In the genomic region with DNA sequence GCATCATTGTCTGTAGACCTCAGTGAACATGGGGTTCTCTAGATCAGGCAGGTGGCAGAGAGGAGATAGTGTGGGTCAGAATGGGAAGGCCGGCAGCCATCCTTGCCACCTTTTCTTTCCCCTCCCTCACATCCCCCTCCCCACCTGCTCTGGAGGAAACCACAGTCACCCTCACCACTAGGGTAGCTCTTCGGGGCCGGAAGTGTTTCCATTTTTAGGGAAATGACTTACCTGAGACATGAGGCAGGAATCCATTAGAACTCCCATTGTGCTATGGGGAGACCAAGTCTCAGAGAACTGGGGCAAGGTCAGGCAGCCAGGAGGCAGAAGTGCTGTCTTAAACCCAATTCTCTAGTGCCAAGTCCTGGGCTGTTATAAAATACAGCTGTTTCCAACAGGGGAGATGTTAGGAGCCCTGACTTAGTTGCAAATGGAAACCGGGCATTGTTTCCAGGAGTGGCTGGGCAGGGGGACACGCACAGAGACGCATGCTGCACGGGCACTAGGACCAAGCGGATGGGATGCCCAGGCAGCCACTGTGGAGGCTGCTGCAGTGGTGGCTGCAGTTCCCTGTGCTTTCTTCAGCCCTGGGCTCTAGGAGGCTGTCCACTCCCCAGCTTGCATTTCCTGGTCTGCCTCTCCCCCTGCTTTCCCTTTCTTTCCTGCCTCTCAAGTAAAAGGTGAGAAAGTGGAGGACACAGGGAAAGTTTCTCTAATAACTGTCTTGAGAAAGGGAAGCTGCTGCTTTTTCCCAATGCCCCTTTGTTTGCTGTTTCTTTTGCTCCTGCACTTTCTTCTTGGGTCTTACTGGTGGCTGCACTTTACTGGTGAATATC, we compare ENCODE assay signal across 14 cellular contexts. TPM values are rescaled to one million over a fixed set of nuclear protein-coding genes. Genes with fewer than 3 reads are reported as not detected.
DNase-seq lines count a peak whose midpoint lies in the region; ATAC-seq, FAIRE-seq and TF ChIP-seq lines count a peak whose summit lies in the region.
"Had no signal": no experiment of that assay in that cellular context is flagged by ENCODE, and none has a peak within 500 bp of the region (broad histone marks: within the 10 kb centered on the region; RNA-seq: fewer than 3 reads in every experiment).

No MANE protein-coding gene starts in this region.

- no TSS peak for BruUV-seq in mammary epithelial cell (replicated peaks; lab: Mats Ljungman, UMichigan)
- BruUV-seq in MCF 10A (replicated peaks; lab: Mats Ljungman, UMichigan), result no TSS peak

- FAIRE-seq in bronchial epithelial cell (lab: Jason Lieb, UNC), result no peak
- FAIRE-seq: TTC549 had no signal

- H3K4me1 ChIP-seq in mammary epithelial cell (ENCODE audit: insufficient read depth, low read length), result peaks cover 45% of the 10 kb centered on the region
- H3K4me1 ChIP-seq in thoracic aorta (ENCODE audit: control insufficient read depth in 1 of 2, low read depth in 2 of 2), result peaks cover 22 to 29% of the 10 kb centered on the region in 2 donors

- no peak for ATAC-seq in thoracic aorta (ENCODE audit: insufficient number of reproducible peaks, low FRiP score, low read depth)
- ATAC-seq: activated T-cell treated with anti-CD3 and anti-CD28 coated beads, Interleukin-2, amount 50 U/mL, for 4 hours; natural killer cell had no signal

- TF ChIP-seq CTCF in mammary epithelial cell (conservative IDR thresholded peaks at IDR 0.05 in 1 of 2, IDR thresholded peaks at IDR 0.05 in 1 of 2; ENCODE audit: extremely low read depth in 1 of 2, insufficient read depth in 1 of 2, low read depth in 1 of 2, low read length in 2 of 2) (no peak), MCF 10A (IDR thresholded peaks at IDR 0.05; ENCODE audit: unreplicated experiment) (no peak), bronchial epithelial cell (IDR thresholded peaks at IDR 0.05; ENCODE audit: insufficient read depth, low read length, severe bottlenecking) (no peak), thoracic aorta (IDR thresholded peaks at IDR 0.05) (no peak)

- H3K4me2 ChIP-seq in mammary epithelial cell (ENCODE audit: insufficient read depth, low read depth, low read length), result peak overlapping the region; percentile 99

- intact Hi-C loops in mammary epithelial cell (cut with micrococcal nuclease), result loop anchor here (1.0 to 5.0 kb wide), 3 partner anchors 187 to 581 kb away; no protein-coding TSS in a partner anchor
- intact Hi-C loops in MCF 10A (cut with micrococcal nuclease), result no loop called here

- H3K79me2 ChIP-seq in mammary epithelial cell (ENCODE audit: insufficient read depth, low read length), result peaks cover 67% of the 10 kb centered on the region

- POLR2A ChIA-PET in MCF 10A (lab: Yijun Ruan, JAX), result interaction anchor here (0.7 to 0.9 kb wide), 2 partner anchors 37 to 576 kb away, joined by 3 read pairs; no protein-coding TSS in a partner anchor

- H3K9me3 ChIP-seq in mammary epithelial cell (replicated peaks; ENCODE audit: insufficient read depth, low read length) (no peaks in the 10 kb centered on the region), thoracic aorta (no peaks in the 10 kb centered on the region)

- 13% methylated on average over 7 of the region's 8 CpGs for whole genome bisulfite sequencing in mammary epithelial cell (ENCODE audit: low coverage, missing lambda C conversion rate)

- H3K27ac ChIP-seq in mammary epithelial cell (ENCODE audit: insufficient read depth, low read depth, low read length), result no peak overlapping the region
- H3K27ac ChIP-seq in thoracic aorta, result no peak overlapping the region

- peak overlapping the region; percentile 36 for H3K9ac ChIP-seq in mammary epithelial cell (ENCODE audit: insufficient read depth, low read length)

- H3K27me3 Mint-ChIP-seq in MCF 10A (ENCODE audit: insufficient read depth, unreplicated experiment), result no peaks in the 10 kb centered on the region

- CTCF ChIA-PET in mammary epithelial cell (lab: Charles Lee; ENCODE audit: low non-redundant PET), result interaction anchor here (0.6 kb wide), 1 partner anchor 178 kb away, joined by 3 read pairs; no protein-coding TSS in a partner anchor
- CTCF ChIA-PET in MCF 10A (lab: Yijun Ruan, JAX), result interaction anchor here (0.6 to 4.4 kb wide), 7 partner anchors 14 to 265 kb away, joined by 3 to 47 read pairs (median 4); a partner anchor contains a TSS

- H2AFZ ChIP-seq in mammary epithelial cell (ENCODE audit: low read depth, low read length), result peak overlapping the region; percentile 56

- peaks cover 6% of the 10 kb centered on the region for H4K20me1 ChIP-seq in mammary epithelial cell (ENCODE audit: insufficient read depth, low read length)

- H3K9me3 Mint-ChIP-seq in MCF 10A (ENCODE audit: unreplicated experiment), result no peaks in the 10 kb centered on the region
- H3K9me3 Mint-ChIP-seq: activated T-cell treated with anti-CD3 and anti-CD28 coated beads, Interleukin-2, amount 50 U/mL, for 4 hours; central memory CD8-positive, alpha-beta T cell; natural killer cell had no signal

- H3K4me3 ChIP-seq in mammary epithelial cell (replicated peaks in 1 of 3; ENCODE audit: insufficient read depth in 1 of 3, low read depth in 2 of 3, low read length in 3 of 3) (peak overlapping the region; percentile 75 to 88 (median 80)), bronchial epithelial cell (ENCODE audit: low read depth, low read length) (peak overlapping the region; percentile 70), thoracic aorta (peak overlapping the region; percentile 71)

- H3K27me3 ChIP-seq in mammary epithelial cell (ENCODE audit: insufficient read depth, low read length), result no peaks in the 10 kb centered on the region
- H3K27me3 ChIP-seq in bronchial epithelial cell (ENCODE audit: control insufficient read depth, insufficient read depth, low read length), result no peaks in the 10 kb centered on the region
- H3K27me3 ChIP-seq in thoracic aorta (replicated peaks; ENCODE audit: insufficient read depth), result no peaks in the 10 kb centered on the region

- H3K36me3 ChIP-seq in mammary epithelial cell (ENCODE audit: insufficient read depth, low read length) (peaks cover 24% of the 10 kb centered on the region), bronchial epithelial cell (ENCODE audit: control insufficient read depth, insufficient read depth, low read length) (peaks cover 24% of the 10 kb centered on the region), thoracic aorta (peaks cover 14% of the 10 kb centered on the region)

- H3K27ac Mint-ChIP-seq in MCF 10A (ENCODE audit: low read depth, unreplicated experiment), result no peak overlapping the region
- H3K27ac Mint-ChIP-seq: natural killer cell had no signal

- H3K36me3 Mint-ChIP-seq in MCF 10A (ENCODE audit: insufficient read depth, unreplicated experiment), result peaks cover 11% of the 10 kb centered on the region
- H3K36me3 Mint-ChIP-seq: natural killer cell had no signal

- dilution Hi-C loops in mammary epithelial cell (cut with HindIII; ENCODE audit: low sequenced_read_pairs), result loop anchor here (5.0 kb wide), 1 partner anchor 36 kb away; no protein-coding TSS in a partner anchor

- DNase-seq in mammary epithelial cell (no peak), MCF 10A (ENCODE audit: unreplicated experiment) (no peak), bronchial epithelial cell (ENCODE audit: low read depth) (no peak), left kidney (ENCODE audit: low read depth, low spot score) (peak; percentile 50), thoracic aorta (ENCODE audit: low spot score) (no peak), T-helper 9 cell (no peak), CD1c-positive myeloid dendritic cell (ENCODE audit: extremely low spot score) (no peak), NCI-H2029 treated with DMSO at 0.1 percent for 48 hours (lab: John Stamatoyannopoulos, UW) (no peak)
- DNase-seq: activated T-cell treated with anti-CD3 and anti-CD28 coated beads, Interleukin-2, amount 50 U/mL, for 4 hours; GF-D8; natural killer cell had no signal

- H3K4me3 Mint-ChIP-seq in MCF 10A (ENCODE audit: unreplicated experiment), result no peak overlapping the region
- H3K4me3 Mint-ChIP-seq: activated T-cell treated with anti-CD3 and anti-CD28 coated beads, Interleukin-2, amount 50 U/mL, for 4 hours; central memory CD8-positive, alpha-beta T cell; natural killer cell had no signal

- peaks cover 8% of the 10 kb centered on the region for H3K4me1 Mint-ChIP-seq in MCF 10A (ENCODE audit: insufficient read depth, unreplicated experiment)

- in situ Hi-C loops in mammary epithelial cell (cut with MboI; ENCODE audit: low sequenced_read_pairs in 2 of 2), result loop anchor here in 1 of 2 donors (5.0 to 25.0 kb wide), 3 partner anchors 113 to 546 kb away; no protein-coding TSS in a partner anchor

RNA-seq across cellular contexts. Expression of a gene that starts 2.8 kb away (rescaled TPM):
- total RNA-seq in mammary epithelial cell (100 to 1,000 TPM in 1 of 2 donors, 10 to 100 TPM in 1; 38.2 to 133 TPM), MCF 10A (2022) (0.72 and 2.8 TPM in 2 replicates), bronchial epithelial cell (4.7 and 8.4 TPM in 2 replicates), thoracic aorta (1 to 10 TPM; 1.8 to 2.7 TPM)
- 58.0 TPM for polyA plus RNA-seq in mammary epithelial cell
- polyA minus RNA-seq in mammary epithelial cell, result 61.2 TPM
- total RNA-seq: H4 had no signal

RNA-seq across cellular contexts. Expression of a gene that starts 24.1 kb away (rescaled TPM):
- total RNA-seq in mammary epithelial cell, result 100 to 1,000 TPM in 1 of 2 donors, 10 to 100 TPM in 1; 48.2 to 132 TPM
- 117 TPM for polyA plus RNA-seq in mammary epithelial cell
- 224 TPM for polyA minus RNA-seq in mammary epithelial cell
- 107 and 113 TPM in 2 replicates for total RNA-seq in MCF 10A (2022)
- 34.8 and 42.0 TPM in 2 replicates for total RNA-seq in bronchial epithelial cell
- 10 to 100 TPM; 63.7 to 99.5 TPM for total RNA-seq in thoracic aorta

RNA-seq across cellular contexts. Expression of a gene that starts 24.2 kb away (rescaled TPM):
- total RNA-seq in mammary epithelial cell, result 10 to 100 TPM; 27.5 to 94.7 TPM
- 105 TPM for polyA plus RNA-seq in mammary epithelial cell
- 189 TPM for polyA minus RNA-seq in mammary epithelial cell
- 77.1 and 97.1 TPM in 2 replicates for total RNA-seq in MCF 10A (2022)
- total RNA-seq in bronchial epithelial cell, result 12.8 and 21.9 TPM in 2 replicates
- total RNA-seq in thoracic aorta, result 10 to 100 TPM; 44.5 to 59.7 TPM
